Comparison of ENCODE assay signal across 27 cellular contexts in genomic region chr5:28414619-28415018, GRCh38.
"Had no signal": no experiment of that assay in that cellular context is flagged by ENCODE, and none has a peak within 500 bp of the region (broad histone marks: within the 10 kb centered on the region; RNA-seq: fewer than 3 reads in every experiment).

No MANE protein-coding gene starts in this region.

- H3K4me1 ChIP-seq: ascending aorta had no signal

- H3K36me3 ChIP-seq: ascending aorta had no signal

- H3K9me3 ChIP-seq: ascending aorta had no signal

- FAIRE-seq: TTC549 had no signal

- H3K27ac ChIP-seq: ascending aorta, VCaP had no signal

- H3K27me3 ChIP-seq: ascending aorta had no signal

- H3K4me3 ChIP-seq: ascending aorta had no signal

- ATAC-seq: activated CD8-positive, alpha-beta T cell treated with anti-CD3 and anti-CD28 coated beads for 36 hours; activated naive CD8-positive, alpha-beta T cell treated with anti-CD3 and anti-CD28 coated beads, Interleukin-2, amount 50 U/mL, for 24 hours had no signal

- DNase-seq: activated B cell treated with CpG ODN at 0.5 μM for 24 hours; activated CD4-positive, alpha-beta memory T cell treated with anti-CD3 and anti-CD28 coated beads for 36 hours; activated CD4-positive, alpha-beta T cell treated with anti-CD3 and anti-CD28 coated beads for 4 hours; activated CD4-positive, alpha-beta T cell treated with anti-CD3 and anti-CD28 coated beads, Interleukin-2, amount 10 ng/mL, durations not matched to agents 24 days and 14 days; activated CD4-positive, alpha-beta T cell treated with anti-CD3 and anti-CD28 coated beads, Interleukin-2, amount 50 U/mL, for 1 hour; activated CD4-positive, alpha-beta T cell treated with anti-CD3 and anti-CD28 coated beads, Interleukin-2, amount 50 U/mL, for 4 hours; activated CD4-positive, CD25-positive, alpha-beta regulatory T cell treated with anti-CD3 and anti-CD28 coated beads, Interleukin-2, amount 50 U/mL, for 72 hours; activated CD8-positive, alpha-beta memory T cell treated with anti-CD3 and anti-CD28 coated beads, Interleukin-2, amount 50 U/mL, for 4 hours; activated CD8-positive, alpha-beta T cell treated with anti-CD3 and anti-CD28 coated beads for 36 hours; activated effector memory CD4-positive, alpha-beta T cell treated with Interleukin-2 at 50 U/mL for 16 hours; activated gamma-delta T cell; activated naive CD4-positive, alpha-beta T cell treated with anti-CD3 and anti-CD28 coated beads, Interleukin-2, amount 10 ng/mL, durations not matched to agents 7 days and 5 days; activated naive CD4-positive, alpha-beta T cell treated with Interleukin-2 at 50 U/mL for 16 hours; activated naive CD8-positive, alpha-beta T cell treated with anti-CD3 and anti-CD28 coated beads, Interleukin-2, amount 10 ng/mL, durations not matched to agents 7 days and 5 days; activated naive CD8-positive, alpha-beta T cell treated with anti-CD3 and anti-CD28 coated beads, Interleukin-2, amount 50 U/mL, for 24 hours; activated T-cell treated with anti-CD3 and anti-CD28 coated beads for 4 hours; activated T-cell treated with anti-CD3 and anti-CD28 coated beads, Interleukin-2, amount 50 U/mL, for 1 hour; activated T-cell treated with anti-CD3 and anti-CD28 coated beads, Interleukin-2, amount 50 U/mL, for 48 hours; amygdala; anterior cingulate cortex; cerebellar nuclear complex; T-helper 1 cell; T-helper 2 cell; T-helper 9 cell had no signal
